Comparison of ENCODE assay signal across 9 cellular contexts in the genomic region with DNA sequence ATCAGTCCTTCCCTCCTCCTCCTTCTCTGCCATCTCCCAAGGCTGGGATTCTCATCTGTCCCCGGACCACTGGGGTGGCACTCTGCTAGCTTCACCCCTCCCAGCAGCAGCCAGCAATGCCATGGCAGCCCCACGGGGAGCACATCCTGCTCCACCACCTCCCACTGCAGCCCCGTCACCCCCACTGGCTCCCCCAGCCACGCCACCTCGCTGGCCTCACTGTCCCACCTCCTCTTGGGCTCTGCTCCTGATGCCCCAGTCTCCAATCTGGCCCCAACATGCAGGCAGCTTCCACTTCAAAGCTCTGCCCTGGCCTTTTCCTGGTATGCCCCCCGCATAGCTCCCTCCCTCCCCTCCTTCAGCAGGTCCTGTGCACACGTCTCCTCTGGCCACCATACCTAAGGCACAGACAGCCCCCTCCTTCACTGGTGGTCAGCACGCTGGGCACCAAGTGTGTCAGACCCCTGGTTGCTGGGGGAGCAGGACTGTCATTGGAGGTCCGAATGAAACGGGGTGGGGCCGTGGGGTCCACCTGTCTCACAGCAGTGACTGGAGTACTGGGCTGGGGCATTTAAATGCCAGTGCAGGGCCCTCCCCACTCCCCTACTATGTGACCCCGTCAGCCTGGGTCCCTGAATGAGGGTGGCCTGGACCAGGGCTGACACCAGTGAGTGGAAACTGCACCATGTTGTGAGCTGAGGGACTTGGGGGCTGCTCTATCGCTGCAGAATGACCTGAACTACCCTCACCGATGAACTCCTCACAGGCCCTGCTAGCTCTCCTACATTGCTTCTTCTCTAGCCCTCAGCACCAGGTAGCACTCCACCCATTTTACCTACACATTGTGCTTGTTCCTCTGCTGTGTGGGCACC. TPM values are rescaled to one million over a fixed set of nuclear protein-coding genes. Genes with fewer than 3 reads are reported as not detected.
A peak's percentile ranks its signal among the peaks of the same experiment; 100 is the strongest.
DNase-seq lines count a peak whose midpoint lies in the region; ATAC-seq and TF ChIP-seq lines count a peak whose summit lies in the region.
"Had no signal": no experiment of that assay in that cellular context is flagged by ENCODE, and none has a peak within 500 bp of the region (broad histone marks: within the 10 kb centered on the region; RNA-seq: fewer than 3 reads in every experiment).

No MANE protein-coding gene starts in this region.

- in situ Hi-C loops in transverse colon (cut with MboI; ENCODE audit: low pct_ligation_motif_present in 1 of 4, low pct_unique_long_range_greater_than_20kb in 1 of 4, low sequenced_read_pairs in 3 of 4) = no loop called here

- POLR2A ChIA-PET in activated naive CD8-positive, alpha-beta T cell treated with anti-CD3 and anti-CD28 coated beads, Interleukin-2, amount 10 ng/mL, durations not matched to agents 7 days and 5 days (lab: Charles Lee) = interaction anchor here (1.3 kb wide), 1 partner anchor 107 kb away, joined by 3 read pairs; no protein-coding TSS in a partner anchor

- no peaks in the 10 kb centered on the region for H3K9me3 Mint-ChIP-seq in activated naive CD8-positive, alpha-beta T cell treated with anti-CD3 and anti-CD28 coated beads, Interleukin-2, amount 10 ng/mL, durations not matched to agents 7 days and 5 days

- TF ChIP-seq EP300 in transverse colon (IDR thresholded peaks at IDR 0.05; ENCODE audit: low read depth) = no peak

- no peak for ATAC-seq in activated naive CD8-positive, alpha-beta T cell treated with anti-CD3 and anti-CD28 coated beads, Interleukin-2, amount 10 ng/mL, durations not matched to agents 7 days and 5 days (ENCODE audit: low read depth)
- ATAC-seq in lower lobe of right lung = no peak

- TF ChIP-seq POLR2A in transverse colon (IDR thresholded peaks at IDR 0.05) (no peak), vagina (IDR thresholded peaks at IDR 0.05) (no peak)

- TF ChIP-seq CTCF in lower lobe of right lung (IDR thresholded peaks at IDR 0.05) = no peak
- TF ChIP-seq CTCF in transverse colon (IDR thresholded peaks at IDR 0.05) = no peak
- TF ChIP-seq CTCF in vagina (IDR thresholded peaks at IDR 0.05) = no peak

- intact Hi-C loops in lower lobe of right lung (cut with DNase I) = no loop called here
- intact Hi-C loops in transverse colon (cut with DNase I; ENCODE audit: low total_unique reads) = no loop called here
- intact Hi-C loops in vagina (cut with DNase I) = no loop called here

- H3K4me1 ChIP-seq in lower lobe of right lung = peaks cover 5% of the 10 kb centered on the region
- peaks cover 0 to 12% (median 11%) of the 10 kb centered on the region in 4 donors for H3K4me1 ChIP-seq in transverse colon
- peaks cover 6% of the 10 kb centered on the region for H3K4me1 ChIP-seq in vagina

- H3K9me3 ChIP-seq in lower lobe of right lung (no peaks in the 10 kb centered on the region), transverse colon (no peaks in the 10 kb centered on the region), vagina (no peaks in the 10 kb centered on the region)

- no peaks in the 10 kb centered on the region for H3K36me3 ChIP-seq in lower lobe of right lung
- H3K36me3 ChIP-seq in transverse colon = no peaks in the 10 kb centered on the region
- H3K36me3 ChIP-seq in vagina = no peaks in the 10 kb centered on the region

- H3K4me3 ChIP-seq in lower lobe of right lung = no peak overlapping the region
- H3K4me3 ChIP-seq in transverse colon = no peak overlapping the region
- H3K4me3 ChIP-seq in vagina = no peak overlapping the region

- peaks cover 36% of the 10 kb centered on the region for H3K4me1 Mint-ChIP-seq in activated naive CD8-positive, alpha-beta T cell treated with anti-CD3 and anti-CD28 coated beads, Interleukin-2, amount 10 ng/mL, durations not matched to agents 7 days and 5 days

- H3K4me3 Mint-ChIP-seq in activated naive CD8-positive, alpha-beta T cell treated with anti-CD3 and anti-CD28 coated beads, Interleukin-2, amount 10 ng/mL, durations not matched to agents 7 days and 5 days = peak overlapping the region; percentile 83

- H3K27ac Mint-ChIP-seq in activated naive CD8-positive, alpha-beta T cell treated with anti-CD3 and anti-CD28 coated beads, Interleukin-2, amount 10 ng/mL, durations not matched to agents 7 days and 5 days = no peak overlapping the region

- H3K36me3 Mint-ChIP-seq in activated naive CD8-positive, alpha-beta T cell treated with anti-CD3 and anti-CD28 coated beads, Interleukin-2, amount 10 ng/mL, durations not matched to agents 7 days and 5 days = no peaks in the 10 kb centered on the region

- no peak overlapping the region for H3K27ac ChIP-seq in lower lobe of right lung
- no peak overlapping the region for H3K27ac ChIP-seq in transverse colon
- H3K27ac ChIP-seq in vagina = no peak overlapping the region

- WGBS in transverse colon (ENCODE audit: low coverage in 1 of 2), 2 donors = 81 to 82% methylated on average over 5 to 14 of the region's 14 CpGs

- peaks cover 30% of the 10 kb centered on the region for H3K27me3 Mint-ChIP-seq in activated naive CD8-positive, alpha-beta T cell treated with anti-CD3 and anti-CD28 coated beads, Interleukin-2, amount 10 ng/mL, durations not matched to agents 7 days and 5 days

- peaks cover 38% of the 10 kb centered on the region for H3K27me3 ChIP-seq in lower lobe of right lung (ENCODE audit: low read depth)
- H3K27me3 ChIP-seq in transverse colon = peaks cover 37% of the 10 kb centered on the region
- peaks cover 4% of the 10 kb centered on the region for H3K27me3 ChIP-seq in vagina

- DNase-seq in activated T-cell treated with anti-CD3 and anti-CD28 coated beads, Interleukin-2, amount 50 U/mL, for 1 hour = peak; percentile 12
- no peak for DNase-seq in activated T-cell treated with anti-CD3 and anti-CD28 coated beads for 4 hours
- DNase-seq in activated naive CD8-positive, alpha-beta T cell treated with anti-CD3 and anti-CD28 coated beads, Interleukin-2, amount 10 ng/mL, durations not matched to agents 7 days and 5 days = peak; percentile 54
- DNase-seq in lower lobe of right lung = peak; percentile 30
- DNase-seq in transverse colon = peak; percentile 6
- DNase-seq in occipital lobe (lab: John Stamatoyannopoulos, UW) = no peak
- DNase-seq in vagina (ENCODE audit: extremely low spot score in 2 of 2) = no peak
- no peak for DNase-seq in globus pallidus (ENCODE audit: low spot score)
- DNase-seq: erythroblast had no signal

RNA-seq across cellular contexts. Expression of gene RASGEF1A, which starts 38.7 kb away (rescaled TPM):
- total RNA-seq in activated naive CD8-positive, alpha-beta T cell treated with anti-CD3 and anti-CD28 coated beads, Interleukin-2, amount 10 ng/mL, durations not matched to agents 7 days and 5 days = 1 to 10 TPM; 4.4 to 4.9 TPM
- total RNA-seq in lower lobe of right lung (2.7 TPM), transverse colon (1 to 10 TPM in 1 of 4 donors, under 1 TPM in 1, not detected in 2; 0.41 to 2.5 TPM), occipital lobe (9.7 TPM), vagina (14.5 TPM)

Comparison
In these comparisons a context has a peak if more than half of its experiments do, and no peak if none do; other contexts are left out.
1. DNase-seq: peak in activated T-cell treated with anti-CD3 and anti-CD28 coated beads, Interleukin-2, amount 50 U/mL, for 1 hour (single experiment), activated naive CD8-positive, alpha-beta T cell treated with anti-CD3 and anti-CD28 coated beads, Interleukin-2, amount 10 ng/mL, durations not matched to agents 7 days and 5 days (single experiment), lower lobe of right lung (single experiment) and transverse colon (single experiment); none in activated T-cell treated with anti-CD3 and anti-CD28 coated beads for 4 hours (single experiment), occipital lobe (single experiment), vagina (0 of 2) and globus pallidus (single experiment).